In the genomic region with DNA sequence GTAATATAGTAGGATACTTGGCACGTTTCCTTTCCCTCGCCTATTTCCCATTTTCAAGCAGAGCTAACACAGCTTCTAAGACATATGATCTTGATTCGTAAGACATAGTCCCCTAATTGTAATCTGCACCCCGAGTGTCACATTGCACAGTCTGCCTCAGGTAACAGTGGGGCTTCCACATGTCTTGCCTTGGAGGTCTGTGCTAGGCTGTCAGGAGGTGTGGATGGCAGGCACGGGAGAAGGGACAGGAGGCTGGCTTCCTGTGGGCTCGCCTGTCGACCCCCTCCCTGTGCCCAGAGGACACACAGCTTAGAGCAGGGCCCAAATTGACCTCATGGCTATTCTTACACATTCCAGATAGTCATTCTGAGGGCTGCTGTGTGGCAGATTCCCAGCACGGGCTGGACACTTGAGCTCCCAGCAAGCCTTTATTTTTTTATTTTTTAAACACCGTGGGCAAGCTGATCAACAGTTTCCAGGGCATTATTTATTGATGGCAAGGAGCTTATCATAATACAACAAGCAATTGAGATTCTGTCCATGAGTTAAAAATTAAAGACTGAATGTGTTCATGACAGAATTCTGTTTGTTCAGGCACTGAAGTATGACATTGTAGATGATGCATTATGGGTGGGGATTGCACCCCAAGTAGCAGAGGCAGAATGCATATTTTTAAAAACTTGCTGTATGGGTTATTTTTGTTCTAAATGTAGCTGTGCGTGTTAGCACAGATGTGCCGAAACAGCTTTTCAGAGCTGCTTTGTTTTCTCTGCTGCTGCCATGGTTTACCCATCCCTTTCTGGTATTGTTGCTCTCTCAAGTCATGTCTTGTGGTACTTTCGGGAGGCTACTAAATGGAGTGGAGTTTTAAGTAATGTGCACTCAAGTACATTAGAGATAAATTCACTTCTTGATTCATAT, we compare ENCODE assay signal across 15 cellular contexts.
A peak's percentile ranks its signal among the peaks of the same experiment; 100 is the strongest.
DNase-seq lines count a peak whose midpoint lies in the region; ATAC-seq and TF ChIP-seq lines count a peak whose summit lies in the region.
"Had no signal": no experiment of that assay in that cellular context is flagged by ENCODE, and none has a peak within 500 bp of the region (broad histone marks: within the 10 kb centered on the region; RNA-seq: fewer than 3 reads in every experiment).

No MANE protein-coding gene starts in this region.

- H3K9me3 ChIP-seq in cardiac muscle cell (ENCODE audit: low read depth) (no peaks in the 10 kb centered on the region), osteoblast (ENCODE audit: low read depth, low read length) (no peaks in the 10 kb centered on the region)
- H3K9me3 ChIP-seq: Peyer's patch had no signal

- H3K27ac Mint-ChIP-seq in stimulated activated naive B cell treated with anti-CD40 and anti-IgM and Interleukin-4, amounts not matched to agents 10 μg/mL and 1 μg/mL and 100 μg/mL, for 72 hours = no peak overlapping the region
- H3K27ac Mint-ChIP-seq: activated naive CD4-positive, alpha-beta T cell treated with anti-CD3 and anti-CD28 coated beads for 36 hours; B cell; progenitor cell of endocrine pancreas; stimulated activated memory B cell treated with anti-CD40 and anti-IgM and Interleukin-4, amounts not matched to agents 10 μg/mL and 1 μg/mL and 100 μg/mL, for 72 hours had no signal

- peaks cover 23 to 37% of the 10 kb centered on the region in 2 donors for H3K36me3 Mint-ChIP-seq in stimulated activated naive B cell treated with anti-CD40 and anti-IgM and Interleukin-4, amounts not matched to agents 10 μg/mL and 1 μg/mL and 100 μg/mL, for 72 hours

- H3K4me3 ChIP-seq in GM12865 (ENCODE audit: low read depth, low read length) = no peak overlapping the region
- no peak overlapping the region for H3K4me3 ChIP-seq in cardiac muscle cell
- H3K4me3 ChIP-seq in osteoblast (ENCODE audit: insufficient read depth, low read length) = no peak overlapping the region
- H3K4me3 ChIP-seq: Peyer's patch had no signal

- no peaks in the 10 kb centered on the region for H3K36me3 ChIP-seq in cardiac muscle cell
- H3K36me3 ChIP-seq in osteoblast (ENCODE audit: insufficient read depth, low read length) = no peaks in the 10 kb centered on the region
- H3K36me3 ChIP-seq: Peyer's patch had no signal

- no peak overlapping the region for H2AFZ ChIP-seq in osteoblast (ENCODE audit: low read length)

- TF ChIP-seq CTCF in GM12865 (IDR thresholded peaks at IDR 0.05; ENCODE audit: insufficient read depth, low read depth, low read length, missing control alignments) (no peak), cardiac muscle cell (IDR thresholded peaks at IDR 0.05; ENCODE audit: low read depth, low read length) (no peak), osteoblast (IDR thresholded peaks at IDR 0.05; ENCODE audit: extremely low read depth, low read depth, low read length) (no peak)

- peaks cover 11 to 24% of the 10 kb centered on the region in 2 donors for H3K4me1 Mint-ChIP-seq in stimulated activated naive B cell treated with anti-CD40 and anti-IgM and Interleukin-4, amounts not matched to agents 10 μg/mL and 1 μg/mL and 100 μg/mL, for 72 hours

- peak overlapping the region; percentile 48 for H3K27ac ChIP-seq in cardiac muscle cell
- H3K27ac ChIP-seq in osteoblast (ENCODE audit: low read depth, low read length) = peak overlapping the region; percentile 49
- H3K27ac ChIP-seq: Peyer's patch had no signal

- H3K4me3 Mint-ChIP-seq in stimulated activated naive B cell treated with anti-CD40 and anti-IgM and Interleukin-4, amounts not matched to agents 10 μg/mL and 1 μg/mL and 100 μg/mL, for 72 hours = no peak overlapping the region
- H3K4me3 Mint-ChIP-seq: activated naive CD4-positive, alpha-beta T cell treated with anti-CD3 and anti-CD28 coated beads for 36 hours; B cell; stimulated activated memory B cell treated with anti-CD40 and anti-IgM and Interleukin-4, amounts not matched to agents 10 μg/mL and 1 μg/mL and 100 μg/mL, for 72 hours had no signal

- DNase-seq in GM12865 (ENCODE audit: low read depth) (peak; percentile 37), M059J (ENCODE audit: low read depth) (peak; percentile 29), cardiac muscle cell (ENCODE audit: low read depth in 1 of 2, low spot score in 1 of 2) (peak in 1 of 2 donors; percentile 79), osteoblast (ENCODE audit: insufficient read length, low spot score, missing footprints) (no peak), T-helper 9 cell (no peak), NCI-H1092 (lab: John Stamatoyannopoulos, UW) (no peak)
- DNase-seq in stimulated activated naive B cell treated with anti-CD40 and anti-IgM and Interleukin-4, amounts not matched to agents 10 μg/mL and 1 μg/mL and 100 μg/mL, for 72 hours = no peak
- DNase-seq: activated naive CD4-positive, alpha-beta T cell treated with anti-CD3 and anti-CD28 coated beads for 36 hours; midbrain; Peyer's patch; stimulated activated CD4-positive, alpha-beta T cell treated with anti-CD3 and anti-CD28 coated beads, Interleukin-4, amount 100 ng/mL, for 1 hour had no signal

- peaks cover 90% of the 10 kb centered on the region for H3K79me2 ChIP-seq in osteoblast (ENCODE audit: insufficient read depth, low read length)

- H4K20me1 ChIP-seq in osteoblast (ENCODE audit: insufficient read depth, low read length) = peaks cover 58% of the 10 kb centered on the region

- H3K27me3 Mint-ChIP-seq in stimulated activated naive B cell treated with anti-CD40 and anti-IgM and Interleukin-4, amounts not matched to agents 10 μg/mL and 1 μg/mL and 100 μg/mL, for 72 hours = no peaks in the 10 kb centered on the region
- H3K27me3 Mint-ChIP-seq: B cell; progenitor cell of endocrine pancreas; stimulated activated memory B cell treated with anti-CD40 and anti-IgM and Interleukin-4, amounts not matched to agents 10 μg/mL and 1 μg/mL and 100 μg/mL, for 72 hours had no signal

- H3K4me1 ChIP-seq in cardiac muscle cell (ENCODE audit: low read depth) (peaks cover 14% of the 10 kb centered on the region), osteoblast (ENCODE audit: insufficient read depth, low read length) (peaks cover 35% of the 10 kb centered on the region)
- H3K4me1 ChIP-seq: Peyer's patch had no signal

- H3K27me3 ChIP-seq in cardiac muscle cell (no peaks in the 10 kb centered on the region), osteoblast (ENCODE audit: insufficient read depth, low read length) (no peaks in the 10 kb centered on the region)
- H3K27me3 ChIP-seq: Peyer's patch had no signal

- ATAC-seq in stimulated activated naive B cell treated with anti-CD40 and anti-IgM and Interleukin-4, amounts not matched to agents 10 μg/mL and 1 μg/mL and 100 μg/mL, for 72 hours (replicated peaks) = no peak
- no peak for ATAC-seq in HG02763 (IDR thresholded peaks at IDR 0.05; ENCODE audit: unreplicated experiment)
- ATAC-seq: stimulated activated memory B cell treated with anti-CD40 and anti-IgM and Interleukin-4, amounts not matched to agents 10 μg/mL and 1 μg/mL and 100 μg/mL, for 72 hours had no signal

- no peaks in the 10 kb centered on the region for H3K9me3 Mint-ChIP-seq in stimulated activated naive B cell treated with anti-CD40 and anti-IgM and Interleukin-4, amounts not matched to agents 10 μg/mL and 1 μg/mL and 100 μg/mL, for 72 hours
- H3K9me3 Mint-ChIP-seq: activated naive CD4-positive, alpha-beta T cell treated with anti-CD3 and anti-CD28 coated beads for 36 hours; stimulated activated memory B cell treated with anti-CD40 and anti-IgM and Interleukin-4, amounts not matched to agents 10 μg/mL and 1 μg/mL and 100 μg/mL, for 72 hours had no signal

- H3K4me2 ChIP-seq in osteoblast (ENCODE audit: insufficient read depth, low read length) = no peak overlapping the region

Comparison
In these comparisons a context has a peak if more than half of its experiments do, and no peak if none do; other contexts are left out.
1. DNase-seq: peak in GM12865 (single experiment) and M059J (single experiment); none in osteoblast (single experiment), stimulated activated naive B cell treated with anti-CD40 and anti-IgM and Interleukin-4, amounts not matched to agents 10 μg/mL and 1 μg/mL and 100 μg/mL, for 72 hours (single experiment), T-helper 9 cell (single experiment) and NCI-H1092 (single experiment).